Comparison of ENCODE assay signal across 2 cellular contexts in genomic region chr17:57619061-57619937, GRCh38.
TF ChIP-seq lines count a peak whose summit lies in the region.

No MANE protein-coding gene starts in this region.

TF ChIP-seq in HepG2, 621 proteins besides CTCF, POLR2A, EP300 and RAD21 (continued from another document):
- TF ChIP-seq ZNF687 (CRISPR knock-in tag; IDR thresholded peaks at IDR 0.05): 0 out of 2 replicates have a peak, but pooled peaks have one; percentile 8

TF ChIP-seq in SK-N-SH, 30 proteins besides CTCF, POLR2A, EP300 and RAD21 (continued from another document):
- TF ChIP-seq REST (IDR thresholded peaks at IDR 0.05; ENCODE audit: low read depth, low read length): peak; percentile 75; the same call in 1 of the 2 replicates
- peak; percentile 60; the same call in 1 of the 2 replicates for TF ChIP-seq TEAD4 (IDR thresholded peaks at IDR 0.05; ENCODE audit: borderline replicate concordance, insufficient read depth)
- TF ChIP-seq MXI1 (IDR thresholded peaks at IDR 0.05; ENCODE audit: low read depth, low read length): no peak
- TF ChIP-seq FOXJ3 (CRISPR knock-in tag; IDR thresholded peaks at IDR 0.05): peak; percentile 55; the same call in 1 of the 2 replicates
- TF ChIP-seq TCF12 (IDR thresholded peaks at IDR 0.05): peak; percentile 88
- peak; percentile 98 for TF ChIP-seq NFIC (IDR thresholded peaks at IDR 0.05; ENCODE audit: borderline replicate concordance)
- TF ChIP-seq SIN3A (IDR thresholded peaks at IDR 0.05; ENCODE audit: borderline replicate concordance, low read depth, low read length): 0 out of 2 replicates have a peak, but pooled peaks have one; percentile 32
- TF ChIP-seq RXRA (IDR thresholded peaks at IDR 0.05; ENCODE audit: borderline replicate concordance, low read depth): peak; percentile 39; the same call in 1 of the 2 replicates
- peak; percentile 79 for TF ChIP-seq PBX3 (IDR thresholded peaks at IDR 0.05)
- TF ChIP-seq TAF1 (IDR thresholded peaks at IDR 0.05; ENCODE audit: borderline replicate concordance, low read depth, low read length): peak; percentile 40; the same call in 1 of the 2 replicates
- TF ChIP-seq ELF1 (IDR thresholded peaks at IDR 0.05): no peak
- peak; percentile 88 for TF ChIP-seq FOSL2 (IDR thresholded peaks at IDR 0.05; ENCODE audit: borderline replicate concordance, low read depth)
- no peak for TF ChIP-seq FOXM1 (IDR thresholded peaks at IDR 0.05; ENCODE audit: low read depth)
- TF ChIP-seq MAX (IDR thresholded peaks at IDR 0.05; ENCODE audit: low read depth): peak; percentile 82
TF ChIP-seq in SK-N-SH: peak in this region for 17.
